In the genomic region with DNA sequence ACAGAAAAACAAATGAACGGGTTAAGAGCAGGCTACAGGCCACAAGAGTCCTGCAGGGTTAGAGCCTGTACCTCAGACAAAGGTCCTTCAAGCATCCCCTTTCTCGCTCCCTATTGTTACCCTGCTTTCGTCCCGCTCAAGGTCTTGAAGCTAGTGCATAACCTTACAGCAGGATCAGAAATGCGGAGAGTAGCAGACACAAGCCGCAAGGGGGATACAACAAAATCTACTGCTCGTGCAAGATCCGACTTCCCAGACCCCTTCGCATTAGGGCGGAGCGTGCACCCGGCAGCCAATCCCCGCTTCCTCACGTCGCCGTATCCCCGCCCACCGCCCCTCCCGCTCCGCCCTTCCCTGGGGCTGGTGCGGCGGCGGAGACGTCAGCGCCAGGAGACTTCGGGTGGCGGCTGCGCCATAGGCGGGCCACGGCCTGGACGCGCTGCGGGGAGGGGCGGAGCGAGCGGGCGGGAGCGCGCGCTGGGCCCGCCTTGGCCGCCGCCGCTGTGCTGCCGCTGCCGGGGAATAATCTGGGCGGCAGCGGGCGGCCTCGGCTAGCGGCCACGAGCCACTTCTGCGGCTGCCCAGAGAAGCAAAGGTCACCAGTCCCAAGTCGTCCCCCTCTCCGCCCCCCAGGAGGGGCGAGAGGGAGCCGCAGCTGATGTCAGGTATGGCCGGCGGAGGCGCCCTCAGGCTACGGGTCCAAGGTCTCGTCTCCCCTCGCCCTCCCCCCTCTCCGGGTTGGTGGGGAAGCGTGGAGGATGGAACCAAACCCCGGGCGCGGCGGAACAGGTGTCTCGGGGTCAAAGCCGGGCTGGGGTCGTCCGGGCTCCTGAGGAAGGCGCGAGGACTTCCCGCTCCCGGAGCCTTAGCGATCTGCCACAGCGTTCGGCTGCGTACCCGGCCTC, we compare ENCODE assay signal across 8 cellular contexts. TPM values are rescaled to one million over a fixed set of nuclear protein-coding genes. Genes with fewer than 3 reads are reported as not detected.
DNase-seq lines count a peak whose midpoint lies in the region; ATAC-seq and TF ChIP-seq lines count a peak whose summit lies in the region.

A gene (plus strand): TSS at position 389 of the 905 bp plus-strand sequence. CDS start 51,776 bp downstream, outside the sequence.

- peak within 1 kb of the TSS; percentile 94 for H3K4me3 ChIP-seq in AG09309 (ENCODE audit: control insufficient read depth, low read depth, low read length)
- H3K4me3 ChIP-seq in cardiac fibroblast (replicated peaks in 1 of 2; ENCODE audit: low read depth in 2 of 2, low read length in 2 of 2): peak within 1 kb of the TSS; percentile 90 to 97

- peaks cover 6% of the 10 kb centered on the region for H3K36me3 Mint-ChIP-seq in WTC11
- peaks cover 2 to 4% (median 4%) of the 10 kb centered on the region in 3 donors for H3K36me3 Mint-ChIP-seq in immature natural killer cell

- POLR2A ChIA-PET in WTC11 (lab: Charles Lee): interaction anchor here (0.6 to 2.4 kb wide), 12 partner anchors 8 to 229 kb away, joined by 3 to 21 read pairs (median 4); no protein-coding TSS in a partner anchor

- no peaks in the 10 kb centered on the region for H3K27me3 Mint-ChIP-seq in WTC11 (ENCODE audit: low read depth)
- peaks cover 0 to 5% (median 4%) of the 10 kb centered on the region in 3 donors for H3K27me3 Mint-ChIP-seq in immature natural killer cell (ENCODE audit: low read depth in 3 of 3)

- peak; percentile 88 for DNase-seq in AG09309 (ENCODE audit: low read depth)
- DNase-seq in NCI-H2227 treated with DMSO at 0.1 percent for 48 hours (lab: John Stamatoyannopoulos, UW): peak; percentile 85
- DNase-seq in WTC11 (ENCODE audit: low spot score): peak; percentile 98
- DNase-seq in cardiac fibroblast (ENCODE audit: low read depth in 2 of 2): peak; percentile 98 to 99
- DNase-seq in immature natural killer cell: peak; percentile 96 to 98 (median 98)
- peak; percentile 95 for DNase-seq in smooth muscle cell of the brain vasculature (ENCODE audit: low read depth, low spot score)

- H3K9me3 Mint-ChIP-seq in WTC11 (no peaks in the 10 kb centered on the region), immature natural killer cell (no peaks in the 10 kb centered on the region)

- CTCF ChIA-PET in WTC11 (lab: Charles Lee): interaction anchor here (0.7 to 2.9 kb wide), 16 partner anchors 14 to 253 kb away, joined by 3 to 17 read pairs (median 4); no protein-coding TSS in a partner anchor

- H3K4me1 Mint-ChIP-seq in WTC11: peaks cover 16% of the 10 kb centered on the region
- H3K4me1 Mint-ChIP-seq in immature natural killer cell: peaks cover 19 to 32% of the 10 kb centered on the region in 2 donors

- ATAC-seq in GM18909 (IDR thresholded peaks at IDR 0.05; ENCODE audit: poor library complexity, unreplicated experiment) (peak; percentile 86), HG03175 (IDR thresholded peaks at IDR 0.05; ENCODE audit: unreplicated experiment) (peak; percentile 86), WTC11 (peak; percentile 90)

- H3K27ac Mint-ChIP-seq in WTC11 (peak within 1 kb of the TSS; percentile 100), immature natural killer cell (peak within 1 kb of the TSS; percentile 95 to 100 (median 99))

- H3K4me3 Mint-ChIP-seq in WTC11 (peak within 1 kb of the TSS; percentile 79), immature natural killer cell (peak within 1 kb of the TSS; percentile 91 to 98 (median 93))

- TF ChIP-seq CTCF in AG09309 (IDR thresholded peaks at IDR 0.05; ENCODE audit: control insufficient read depth, insufficient read depth, low read depth, low read length, missing control alignments) (peak; percentile 51), WTC11 (IDR thresholded peaks at IDR 0.05) (no peak), cardiac fibroblast (IDR thresholded peaks at IDR 0.05; ENCODE audit: low read depth, low read length) (peak; percentile 61)

TF ChIP-seq in WTC11, 78 proteins besides CTCF, POLR2A, EP300 and RAD21 (continues in another document):
- TF ChIP-seq TEAD1 (CRISPR knock-in tag; IDR thresholded peaks at IDR 0.05): 0 out of 2 replicates have a peak, but pooled peaks have one; percentile 22
- TF ChIP-seq SMAD4 (CRISPR knock-in tag; IDR thresholded peaks at IDR 0.05): no peak
- peak; percentile 36 for TF ChIP-seq GABPB1 (CRISPR knock-in tag; IDR thresholded peaks at IDR 0.05)
- TF ChIP-seq, protein P1, sequence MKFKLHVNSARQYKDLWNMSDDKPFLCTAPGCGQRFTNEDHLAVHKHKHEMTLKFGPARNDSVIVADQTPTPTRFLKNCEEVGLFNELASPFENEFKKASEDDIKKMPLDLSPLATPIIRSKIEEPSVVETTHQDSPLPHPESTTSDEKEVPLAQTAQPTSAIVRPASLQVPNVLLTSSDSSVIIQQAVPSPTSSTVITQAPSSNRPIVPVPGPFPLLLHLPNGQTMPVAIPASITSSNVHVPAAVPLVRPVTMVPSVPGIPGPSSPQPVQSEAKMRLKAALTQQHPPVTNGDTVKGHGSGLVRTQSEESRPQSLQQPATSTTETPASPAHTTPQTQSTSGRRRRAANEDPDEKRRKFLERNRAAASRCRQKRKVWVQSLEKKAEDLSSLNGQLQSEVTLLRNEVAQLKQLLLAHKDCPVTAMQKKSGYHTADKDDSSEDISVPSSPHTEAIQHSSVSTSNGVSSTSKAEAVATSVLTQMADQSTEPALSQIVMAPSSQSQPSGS (CRISPR knock-in tag; IDR thresholded peaks at IDR 0.05; ENCODE audit: borderline replicate concordance, low read depth): no peak
- TF ChIP-seq, protein P2, sequence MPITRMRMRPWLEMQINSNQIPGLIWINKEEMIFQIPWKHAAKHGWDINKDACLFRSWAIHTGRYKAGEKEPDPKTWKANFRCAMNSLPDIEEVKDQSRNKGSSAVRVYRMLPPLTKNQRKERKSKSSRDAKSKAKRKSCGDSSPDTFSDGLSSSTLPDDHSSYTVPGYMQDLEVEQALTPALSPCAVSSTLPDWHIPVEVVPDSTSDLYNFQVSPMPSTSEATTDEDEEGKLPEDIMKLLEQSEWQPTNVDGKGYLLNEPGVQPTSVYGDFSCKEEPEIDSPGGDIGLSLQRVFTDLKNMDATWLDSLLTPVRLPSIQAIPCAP (CRISPR knock-in tag; IDR thresholded peaks at IDR 0.05): no peak
- TF ChIP-seq TCF7 (CRISPR knock-in tag; IDR thresholded peaks at IDR 0.05; ENCODE audit: low read depth): no peak
- TF ChIP-seq JAZF1 (CRISPR knock-in tag; IDR thresholded peaks at IDR 0.05): no peak
- peak; percentile 87 for TF ChIP-seq CREM (CRISPR knock-in tag; IDR thresholded peaks at IDR 0.05)
- TF ChIP-seq, protein P3, sequence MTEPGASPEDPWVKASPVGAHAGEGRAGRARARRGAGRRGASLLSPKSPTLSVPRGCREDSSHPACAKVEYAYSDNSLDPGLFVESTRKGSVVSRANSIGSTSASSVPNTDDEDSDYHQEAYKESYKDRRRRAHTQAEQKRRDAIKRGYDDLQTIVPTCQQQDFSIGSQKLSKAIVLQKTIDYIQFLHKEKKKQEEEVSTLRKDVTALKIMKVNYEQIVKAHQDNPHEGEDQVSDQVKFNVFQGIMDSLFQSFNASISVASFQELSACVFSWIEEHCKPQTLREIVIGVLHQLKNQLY (CRISPR knock-in tag; IDR thresholded peaks at IDR 0.05): no peak
- TF ChIP-seq PRRX2 (CRISPR knock-in tag; IDR thresholded peaks at IDR 0.05): no peak
- TF ChIP-seq, protein P4, sequence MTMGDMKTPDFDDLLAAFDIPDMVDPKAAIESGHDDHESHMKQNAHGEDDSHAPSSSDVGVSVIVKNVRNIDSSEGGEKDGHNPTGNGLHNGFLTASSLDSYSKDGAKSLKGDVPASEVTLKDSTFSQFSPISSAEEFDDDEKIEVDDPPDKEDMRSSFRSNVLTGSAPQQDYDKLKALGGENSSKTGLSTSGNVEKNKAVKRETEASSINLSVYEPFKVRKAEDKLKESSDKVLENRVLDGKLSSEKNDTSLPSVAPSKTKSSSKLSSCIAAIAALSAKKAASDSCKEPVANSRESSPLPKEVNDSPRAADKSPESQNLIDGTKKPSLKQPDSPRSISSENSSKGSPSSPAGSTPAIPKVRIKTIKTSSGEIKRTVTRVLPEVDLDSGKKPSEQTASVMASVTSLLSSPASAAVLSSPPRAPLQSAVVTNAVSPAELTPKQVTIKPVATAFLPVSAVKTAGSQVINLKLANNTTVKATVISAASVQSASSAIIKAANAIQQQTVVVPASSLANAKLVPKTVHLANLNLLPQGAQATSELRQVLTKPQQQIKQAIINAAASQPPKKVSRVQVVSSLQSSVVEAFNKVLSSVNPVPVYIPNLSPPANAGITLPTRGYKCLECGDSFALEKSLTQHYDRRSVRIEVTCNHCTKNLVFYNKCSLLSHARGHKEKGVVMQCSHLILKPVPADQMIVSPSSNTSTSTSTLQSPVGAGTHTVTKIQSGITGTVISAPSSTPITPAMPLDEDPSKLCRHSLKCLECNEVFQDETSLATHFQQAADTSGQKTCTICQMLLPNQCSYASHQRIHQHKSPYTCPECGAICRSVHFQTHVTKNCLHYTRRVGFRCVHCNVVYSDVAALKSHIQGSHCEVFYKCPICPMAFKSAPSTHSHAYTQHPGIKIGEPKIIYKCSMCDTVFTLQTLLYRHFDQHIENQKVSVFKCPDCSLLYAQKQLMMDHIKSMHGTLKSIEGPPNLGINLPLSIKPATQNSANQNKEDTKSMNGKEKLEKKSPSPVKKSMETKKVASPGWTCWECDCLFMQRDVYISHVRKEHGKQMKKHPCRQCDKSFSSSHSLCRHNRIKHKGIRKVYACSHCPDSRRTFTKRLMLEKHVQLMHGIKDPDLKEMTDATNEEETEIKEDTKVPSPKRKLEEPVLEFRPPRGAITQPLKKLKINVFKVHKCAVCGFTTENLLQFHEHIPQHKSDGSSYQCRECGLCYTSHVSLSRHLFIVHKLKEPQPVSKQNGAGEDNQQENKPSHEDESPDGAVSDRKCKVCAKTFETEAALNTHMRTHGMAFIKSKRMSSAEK (CRISPR knock-in tag; IDR thresholded peaks at IDR 0.05; ENCODE audit: borderline replicate concordance): no peak
- TF ChIP-seq HMGA2 (CRISPR knock-in tag; IDR thresholded peaks at IDR 0.05): no peak
- no peak for TF ChIP-seq RELA (CRISPR knock-in tag; IDR thresholded peaks at IDR 0.05; ENCODE audit: borderline replicate concordance)
- TF ChIP-seq MXD4 (CRISPR knock-in tag; IDR thresholded peaks at IDR 0.05; ENCODE audit: borderline replicate concordance): no peak
- TF ChIP-seq ZNF416 (CRISPR knock-in tag; IDR thresholded peaks at IDR 0.05): no peak
- TF ChIP-seq ZNF263 (CRISPR knock-in tag; IDR thresholded peaks at IDR 0.05; ENCODE audit: low read depth): 0 out of 2 replicates have a peak, but pooled peaks have one; percentile 27

RNA-seq across cellular contexts. Expression of the gene that starts here (rescaled TPM):
- total RNA-seq in WTC11 (2021): 106 to 114 TPM (median 107 TPM) in 3 replicates
- 10 to 100 TPM; 56.8 to 83.9 (median 59.4) TPM for polyA plus RNA-seq in immature natural killer cell

Comparison
In these comparisons a context has a peak if more than half of its experiments do, and no peak if none do; other contexts are left out.
1. Peak in every context shown above with its lines: DNase-seq, ATAC-seq and H3K4me3 ChIP-seq.